Comparison of ENCODE assay signal across 1 cellular context in genomic region chr2:41942278-41942677, GRCh38.
TF ChIP-seq lines count a peak whose summit lies in the region.

No MANE protein-coding gene starts in this region.

TF ChIP-seq in H1, 55 proteins besides CTCF, POLR2A, EP300 and RAD21 (continued from another document):
- TF ChIP-seq CHD7 (IDR thresholded peaks at IDR 0.05; ENCODE audit: insufficient replicate concordance, low read length) (no peak), EZH2 (IDR thresholded peaks at IDR 0.05; ENCODE audit: low read depth, low read length, severe bottlenecking) (no peak), ASH2L (IDR thresholded peaks at IDR 0.05; ENCODE audit: low read length) (no peak), TAF1 (IDR thresholded peaks at IDR 0.05; ENCODE audit: low read depth, low read length) (no peak), CTBP2 (IDR thresholded peaks at IDR 0.05; ENCODE audit: borderline replicate concordance, insufficient read depth, insufficient read length, low read length) (no peak), CEBPB (IDR thresholded peaks at IDR 0.05; ENCODE audit: low read depth, low read length) (no peak), MAFK (IDR thresholded peaks at IDR 0.05; ENCODE audit: low read depth, low read length) (no peak), EGR1 (IDR thresholded peaks at IDR 0.05; ENCODE audit: borderline replicate concordance, low read depth, low read length) (no peak), SP4 (IDR thresholded peaks at IDR 0.05; ENCODE audit: low read length) (no peak), RFX5 (IDR thresholded peaks at IDR 0.05; ENCODE audit: borderline replicate concordance, low read depth, low read length) (no peak), ZNF274 (IDR thresholded peaks at IDR 0.05; ENCODE audit: borderline replicate concordance, extremely low read depth, low read length) (no peak), JUN (IDR thresholded peaks at IDR 0.05; ENCODE audit: low read depth, low read length) (no peak), KDM4A (IDR thresholded peaks at IDR 0.05; ENCODE audit: low read depth, low read length, severe bottlenecking) (no peak), MAX (IDR thresholded peaks at IDR 0.05) (no peak)
